ENCODE assay signal across 1 cellular context in genomic region chr6:158697798-158698197, GRCh38.
A peak's percentile ranks its signal among the peaks of the same experiment; 100 is the strongest.
TF ChIP-seq lines count a peak whose summit lies in the region.

No MANE protein-coding gene starts in this region.

TF ChIP-seq in SK-N-SH treated with all-trans-retinoic acid at 6 μM for 48 hours, 23 proteins besides CTCF, POLR2A, EP300 and RAD21 (continued from another document):
- TF ChIP-seq, protein P1, sequence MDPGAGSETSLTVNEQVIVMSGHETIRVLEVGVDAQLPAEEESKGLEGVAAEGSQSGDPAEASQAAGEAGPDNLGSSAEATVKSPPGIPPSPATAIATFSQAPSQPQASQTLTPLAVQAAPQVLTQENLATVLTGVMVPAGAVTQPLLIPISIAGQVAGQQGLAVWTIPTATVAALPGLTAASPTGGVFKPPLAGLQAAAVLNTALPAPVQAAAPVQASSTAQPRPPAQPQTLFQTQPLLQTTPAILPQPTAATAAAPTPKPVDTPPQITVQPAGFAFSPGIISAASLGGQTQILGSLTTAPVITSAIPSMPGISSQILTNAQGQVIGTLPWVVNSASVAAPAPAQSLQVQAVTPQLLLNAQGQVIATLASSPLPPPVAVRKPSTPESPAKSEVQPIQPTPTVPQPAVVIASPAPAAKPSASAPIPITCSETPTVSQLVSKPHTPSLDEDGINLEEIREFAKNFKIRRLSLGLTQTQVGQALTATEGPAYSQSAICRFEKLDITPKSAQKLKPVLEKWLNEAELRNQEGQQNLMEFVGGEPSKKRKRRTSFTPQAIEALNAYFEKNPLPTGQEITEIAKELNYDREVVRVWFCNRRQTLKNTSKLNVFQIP (CRISPR knock-in tag; IDR thresholded peaks at IDR 0.05; ENCODE audit: borderline replicate concordance, low read depth): no peak
- TF ChIP-seq SNAI2 (CRISPR knock-in tag; IDR thresholded peaks at IDR 0.05): no peak
- no peak for TF ChIP-seq PPARA (CRISPR knock-in tag; IDR thresholded peaks at IDR 0.05; ENCODE audit: borderline replicate concordance)
- TF ChIP-seq ZC3H10 (CRISPR knock-in tag; IDR thresholded peaks at IDR 0.05): no peak
- no peak for TF ChIP-seq ZFP3 (CRISPR knock-in tag; IDR thresholded peaks at IDR 0.05)
- no peak for TF ChIP-seq CREB5 (CRISPR knock-in tag; IDR thresholded peaks at IDR 0.05; ENCODE audit: low read depth)
- no peak for TF ChIP-seq ARNTL (CRISPR knock-in tag; IDR thresholded peaks at IDR 0.05; ENCODE audit: borderline replicate concordance, low read depth)
- no peak for TF ChIP-seq ZNF8 (CRISPR knock-in tag; IDR thresholded peaks at IDR 0.05)
- TF ChIP-seq ISL1 (CRISPR knock-in tag; IDR thresholded peaks at IDR 0.05): peak; percentile 40
